Comparison of ENCODE assay signal across 16 cellular contexts in the genomic region with DNA sequence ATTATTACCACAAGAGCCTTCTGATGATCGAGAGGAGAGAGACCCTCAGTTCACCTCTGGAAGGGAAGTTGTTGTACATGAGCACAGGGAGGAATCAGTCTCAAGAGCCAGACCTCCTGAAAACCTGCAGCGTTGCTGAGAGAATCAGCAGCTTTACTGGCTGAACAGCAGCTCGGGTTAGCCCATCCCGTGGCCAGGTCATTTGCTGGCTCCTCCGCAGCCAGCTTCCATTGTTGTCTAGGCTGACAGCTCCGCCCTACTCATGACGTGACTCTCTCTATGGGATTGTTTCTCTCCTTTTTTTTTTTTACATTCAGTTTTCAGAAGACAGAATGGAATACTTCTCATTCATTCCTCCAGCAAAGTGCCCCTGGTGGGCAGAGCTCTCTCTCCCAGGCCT.
DNase-seq lines count a peak whose midpoint lies in the region; ATAC-seq and TF ChIP-seq lines count a peak whose summit lies in the region.
"Had no signal": no experiment of that assay in that cellular context is flagged by ENCODE, and none has a peak within 500 bp of the region (broad histone marks: within the 10 kb centered on the region; RNA-seq: fewer than 3 reads in every experiment).

No MANE protein-coding gene starts in this region.

- no peak overlapping the region for H3K9ac ChIP-seq in colonic mucosa (ENCODE audit: low read depth in 2 of 2, low read length in 2 of 2)

- intact Hi-C loops in colonic mucosa (cut with DNase I) (no loop called here), posterior vena cava (cut with DNase I) (no loop called here), stomach (cut with DNase I; ENCODE audit: low total_unique reads) (no loop called here)

- H3K27ac ChIP-seq in colonic mucosa: no peak overlapping the region
- H3K27ac ChIP-seq in stomach: no peak overlapping the region
- H3K27ac ChIP-seq: right lobe of liver had no signal

- no peaks in the 10 kb centered on the region for H3K36me3 ChIP-seq in colonic mucosa
- peaks cover 0 to 5% (median 0%) of the 10 kb centered on the region in 4 donors for H3K36me3 ChIP-seq in stomach
- H3K36me3 ChIP-seq: BE2C, right lobe of liver had no signal

- DNase-seq in NCI-H2227 treated with DMSO at 0.1 percent for 48 hours (lab: John Stamatoyannopoulos, UW) (peak; percentile 83), colonic mucosa (peak; percentile 41), islet precursor cell (peak; percentile 89), posterior vena cava (ENCODE audit: low spot score) (peak; percentile 66), stomach (no peak), NCI-H1694 treated with DMSO at 0.1 percent for 48 hours (lab: John Stamatoyannopoulos, UW) (no peak)
- DNase-seq: activated CD4-positive, alpha-beta T cell treated with anti-CD3 and anti-CD28 coated beads for 1 hour; aorta; BE2C; NCI-H446; PC-3; right lobe of liver; stimulated activated naive CD8-positive, alpha-beta T cell treated with anti-CD3 and anti-CD28 coated beads, Interleukin-15, Interleukin-2, amounts not matched to agents 100 U/mL and 50 U/mL, for 24 hours; T-helper 1 cell had no signal

- TF ChIP-seq EP300 in stomach (IDR thresholded peaks at IDR 0.05): no peak

- 68 to 78% (median 74%) methylated on average over 7 of the region's 7 CpGs for WGBS in stomach, 5 donors

- H3K27me3 ChIP-seq in colonic mucosa: no peaks in the 10 kb centered on the region
- H3K27me3 ChIP-seq in stomach: no peaks in the 10 kb centered on the region
- H3K27me3 ChIP-seq: BE2C, right lobe of liver had no signal

- TF ChIP-seq CTCF in colonic mucosa (IDR thresholded peaks at IDR 0.05) (no peak), stomach (IDR thresholded peaks at IDR 0.05) (no peak)

- ATAC-seq in HG02610 (IDR thresholded peaks at IDR 0.05; ENCODE audit: unreplicated experiment): no peak
- no peak for ATAC-seq in GM18498 (IDR thresholded peaks at IDR 0.05; ENCODE audit: unreplicated experiment)
- ATAC-seq: PC-3; right lobe of liver; stimulated activated naive CD8-positive, alpha-beta T cell treated with anti-CD3 and anti-CD28 coated beads, Interleukin-15, Interleukin-2, amounts not matched to agents 100 U/mL and 50 U/mL, for 24 hours had no signal

- H3K4me3 ChIP-seq in colonic mucosa: no peak overlapping the region
- no peak overlapping the region for H3K4me3 ChIP-seq in stomach
- H3K4me3 ChIP-seq: right lobe of liver had no signal

- H3K9me3 ChIP-seq in colonic mucosa (no peaks in the 10 kb centered on the region), stomach (no peaks in the 10 kb centered on the region)
- H3K9me3 ChIP-seq: BE2C, right lobe of liver had no signal

- TF ChIP-seq POLR2A in stomach (IDR thresholded peaks at IDR 0.05): no peak

- peaks cover 6% of the 10 kb centered on the region for H3K4me1 ChIP-seq in colonic mucosa
- H3K4me1 ChIP-seq in stomach: peaks cover 0 to 8% (median 0%) of the 10 kb centered on the region in 4 donors

Comparison
In these comparisons a context has a peak if more than half of its experiments do, and no peak if none do; other contexts are left out.
1. DNase-seq: peak in NCI-H2227 treated with DMSO at 0.1 percent for 48 hours (single experiment), colonic mucosa (single experiment), islet precursor cell (single experiment) and posterior vena cava (single experiment); none in stomach (single experiment) and NCI-H1694 treated with DMSO at 0.1 percent for 48 hours (single experiment).